13 cellular contexts compared by ENCODE assay signal in the genomic region with DNA sequence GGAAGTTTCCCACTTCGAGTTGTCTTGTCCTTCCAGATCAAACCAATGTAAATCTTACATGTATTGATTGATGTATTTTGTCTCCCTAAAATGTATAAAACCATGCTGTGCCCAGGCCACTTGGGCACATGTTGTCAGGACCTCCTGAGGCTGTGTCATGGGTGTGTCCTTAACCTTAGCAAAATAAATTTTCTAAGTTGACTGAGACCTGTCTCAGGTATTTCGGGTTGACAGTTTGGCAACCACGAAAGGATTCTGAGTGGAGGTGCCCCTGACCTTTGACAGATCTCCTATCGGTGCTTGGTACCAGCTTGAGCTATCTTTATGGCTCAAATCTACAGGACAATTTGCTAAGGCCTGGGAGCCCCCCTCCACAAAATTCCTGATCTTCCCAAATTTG. TPM values are rescaled to one million over a fixed set of nuclear protein-coding genes. Genes with fewer than 3 reads are reported as not detected.
DNase-seq lines count a peak whose midpoint lies in the region; ATAC-seq and TF ChIP-seq lines count a peak whose summit lies in the region.
"Had no signal": no experiment of that assay in that cellular context is flagged by ENCODE, and none has a peak within 500 bp of the region (broad histone marks: within the 10 kb centered on the region; RNA-seq: fewer than 3 reads in every experiment).

No MANE protein-coding gene starts in this region.

- TF ChIP-seq CTCF in DOHH2 (IDR thresholded peaks at IDR 0.05; ENCODE audit: low read depth, low read length, poor library complexity, severe bottlenecking) = no peak

- no peak for ATAC-seq in CD4-positive, CD25-positive, alpha-beta regulatory T cell (ENCODE audit: low read depth in 2 of 2)
- ATAC-seq in activated T-helper 17 cell treated with anti-CD3 and anti-CD28 coated beads, Interleukin-2, amount 50 U/mL, for 72 hours (replicated peaks) = no peak
- no peak for ATAC-seq in naive thymus-derived CD8-positive, alpha-beta T cell
- ATAC-seq in HG03432 (IDR thresholded peaks at IDR 0.05; ENCODE audit: unreplicated experiment) = no peak

- no peaks in the 10 kb centered on the region for H3K9me3 ChIP-seq in CD4-positive, CD25-positive, alpha-beta regulatory T cell (ENCODE audit: control insufficient read depth in 2 of 2, low read length in 2 of 2)
- no peaks in the 10 kb centered on the region for H3K9me3 ChIP-seq in DOHH2 (ENCODE audit: control insufficient read depth, insufficient read depth, low read length)
- H3K9me3 ChIP-seq: tibial artery had no signal

- H3K27ac Mint-ChIP-seq in CD4-positive, CD25-positive, alpha-beta regulatory T cell = peak overlapping the region in 2 of 3 donors; percentile 51 to 56
- H3K27ac Mint-ChIP-seq in activated T-helper 17 cell treated with anti-CD3 and anti-CD28 coated beads, Interleukin-2, amount 50 U/mL, for 72 hours = peak overlapping the region; percentile 95
- H3K27ac Mint-ChIP-seq in naive thymus-derived CD8-positive, alpha-beta T cell = peak overlapping the region in 7 of 10 donors; percentile 60 to 91 (median 65)

- DNase-seq in CD4-positive, CD25-positive, alpha-beta regulatory T cell = no peak
- DNase-seq in naive thymus-derived CD8-positive, alpha-beta T cell = peak in 1 of 10 donors; percentile 52
- DNase-seq in NCI-H2029 (lab: John Stamatoyannopoulos, UW) = no peak
- no peak for DNase-seq in cerebellum (ENCODE audit: low spot score)
- no peak for DNase-seq in COLO829 (ENCODE audit: low spot score)
- DNase-seq: activated naive CD4-positive, alpha-beta T cell treated with Interleukin-2 at 50 U/mL for 16 hours; glutamatergic neuron; NCI-H1930; NCI-H82 had no signal

- peaks cover 26% of the 10 kb centered on the region for H3K79me2 ChIP-seq in DOHH2 (ENCODE audit: control insufficient read depth, low read length)

- no peak overlapping the region for H3K27ac ChIP-seq in CD4-positive, CD25-positive, alpha-beta regulatory T cell (ENCODE audit: insufficient read depth, low read length, poor library complexity, severe bottlenecking)
- no peak overlapping the region for H3K27ac ChIP-seq in DOHH2 (ENCODE audit: low read depth, low read length)

- no peaks in the 10 kb centered on the region for H3K36me3 ChIP-seq in CD4-positive, CD25-positive, alpha-beta regulatory T cell (ENCODE audit: control insufficient read depth, insufficient read depth, low read length)
- peaks cover 3% of the 10 kb centered on the region for H3K36me3 ChIP-seq in DOHH2 (ENCODE audit: control insufficient read depth, low read length)
- H3K36me3 ChIP-seq: tibial artery had no signal

- H3K4me1 ChIP-seq in CD4-positive, CD25-positive, alpha-beta regulatory T cell (ENCODE audit: control insufficient read depth, insufficient read depth, low read length, poor library complexity, severe bottlenecking) = peaks cover 13% of the 10 kb centered on the region
- peaks cover 18% of the 10 kb centered on the region for H3K4me1 ChIP-seq in DOHH2 (ENCODE audit: control insufficient read depth, low read length)

- H3F3A ChIP-seq in DOHH2 (ENCODE audit: control insufficient read depth, insufficient read depth) = no peaks in the 10 kb centered on the region

- POLR2A ChIA-PET in naive thymus-derived CD8-positive, alpha-beta T cell (lab: Charles Lee) = no interaction called here

- peak overlapping the region; percentile 25 for H3K4me2 ChIP-seq in DOHH2 (ENCODE audit: low read length)

- H3K4me1 Mint-ChIP-seq in CD4-positive, CD25-positive, alpha-beta regulatory T cell = peaks cover 0 to 17% (median 7%) of the 10 kb centered on the region in 4 donors
- peaks cover 10% of the 10 kb centered on the region for H3K4me1 Mint-ChIP-seq in activated T-helper 17 cell treated with anti-CD3 and anti-CD28 coated beads, Interleukin-2, amount 50 U/mL, for 72 hours
- H3K4me1 Mint-ChIP-seq in naive thymus-derived CD8-positive, alpha-beta T cell = peaks cover 2 to 13% (median 8%) of the 10 kb centered on the region in 4 donors

- H3K4me3 ChIP-seq in CD4-positive, CD25-positive, alpha-beta regulatory T cell (ENCODE audit: low read depth, low read length) = no peak overlapping the region
- 0 out of 2 replicates have a peak overlapping the region, but pooled peaks have one; percentile 7 for H3K4me3 ChIP-seq in DOHH2 (ENCODE audit: low read length)
- H3K4me3 ChIP-seq: tibial artery had no signal

- peak overlapping the region; percentile 59 to 96 (median 80) for H3K4me3 Mint-ChIP-seq in CD4-positive, CD25-positive, alpha-beta regulatory T cell
- peak overlapping the region; percentile 95 for H3K4me3 Mint-ChIP-seq in activated T-helper 17 cell treated with anti-CD3 and anti-CD28 coated beads, Interleukin-2, amount 50 U/mL, for 72 hours
- H3K4me3 Mint-ChIP-seq in naive thymus-derived CD8-positive, alpha-beta T cell = peak overlapping the region in 9 of 10 donors; percentile 30 to 86 (median 62)

- no peaks in the 10 kb centered on the region for H3K9me3 Mint-ChIP-seq in CD4-positive, CD25-positive, alpha-beta regulatory T cell
- H3K9me3 Mint-ChIP-seq in activated T-helper 17 cell treated with anti-CD3 and anti-CD28 coated beads, Interleukin-2, amount 50 U/mL, for 72 hours = no peaks in the 10 kb centered on the region
- no peaks in the 10 kb centered on the region for H3K9me3 Mint-ChIP-seq in naive thymus-derived CD8-positive, alpha-beta T cell

- H4K20me1 ChIP-seq in DOHH2 (ENCODE audit: control insufficient read depth, insufficient read depth, low read depth, low read length) = no peaks in the 10 kb centered on the region

- H3K9me2 ChIP-seq in DOHH2 (replicated peaks; ENCODE audit: control insufficient read depth, low read length) = no peaks in the 10 kb centered on the region

- H3K27me3 Mint-ChIP-seq in CD4-positive, CD25-positive, alpha-beta regulatory T cell = peaks cover 7% of the 10 kb centered on the region
- no peaks in the 10 kb centered on the region for H3K27me3 Mint-ChIP-seq in activated T-helper 17 cell treated with anti-CD3 and anti-CD28 coated beads, Interleukin-2, amount 50 U/mL, for 72 hours
- H3K27me3 Mint-ChIP-seq in naive thymus-derived CD8-positive, alpha-beta T cell = no peaks in the 10 kb centered on the region

- H3K36me3 Mint-ChIP-seq in CD4-positive, CD25-positive, alpha-beta regulatory T cell = no peaks in the 10 kb centered on the region
- no peaks in the 10 kb centered on the region for H3K36me3 Mint-ChIP-seq in activated T-helper 17 cell treated with anti-CD3 and anti-CD28 coated beads, Interleukin-2, amount 50 U/mL, for 72 hours (ENCODE audit: low read depth)
- H3K36me3 Mint-ChIP-seq in naive thymus-derived CD8-positive, alpha-beta T cell = no peaks in the 10 kb centered on the region

- H3K27me3 ChIP-seq in CD4-positive, CD25-positive, alpha-beta regulatory T cell (ENCODE audit: control insufficient read depth, insufficient read depth, low read length) = no peaks in the 10 kb centered on the region
- no peaks in the 10 kb centered on the region for H3K27me3 ChIP-seq in DOHH2 (ENCODE audit: control insufficient read depth, low read length)
- H3K27me3 ChIP-seq: tibial artery had no signal

RNA-seq across cellular contexts. Expression of gene POC1A, which starts 1.7 kb away (rescaled TPM):
- 1.7 TPM for total RNA-seq in CD4-positive, CD25-positive, alpha-beta regulatory T cell
- polyA plus RNA-seq in CD4-positive, CD25-positive, alpha-beta regulatory T cell = 1 to 10 TPM; 1.3 to 3.2 (median 1.9) TPM
- 10 to 100 TPM; 19.5 to 28.1 TPM for total RNA-seq in activated T-helper 17 cell treated with anti-CD3 and anti-CD28 coated beads, Interleukin-2, amount 50 U/mL, for 72 hours
- 1 to 10 TPM; 1.2 to 1.9 TPM for total RNA-seq in naive thymus-derived CD8-positive, alpha-beta T cell
- 1 to 10 TPM in 1 of 3 donors, under 1 TPM in 2; 0.28 to 1.1 (median 0.66) TPM for polyA plus RNA-seq in naive thymus-derived CD8-positive, alpha-beta T cell
- total RNA-seq in cerebellum = 4.2 TPM

RNA-seq across cellular contexts. Expression of gene ALAS1, which starts 42.0 kb away (rescaled TPM):
- total RNA-seq in CD4-positive, CD25-positive, alpha-beta regulatory T cell = 17.1 TPM
- 10 to 100 TPM; 22.4 to 41.4 (median 34.2) TPM for polyA plus RNA-seq in CD4-positive, CD25-positive, alpha-beta regulatory T cell
- 10 to 100 TPM; 66.1 to 72.7 TPM for total RNA-seq in activated T-helper 17 cell treated with anti-CD3 and anti-CD28 coated beads, Interleukin-2, amount 50 U/mL, for 72 hours
- 10 to 100 TPM; 16.2 to 18.8 TPM for total RNA-seq in naive thymus-derived CD8-positive, alpha-beta T cell
- polyA plus RNA-seq in naive thymus-derived CD8-positive, alpha-beta T cell = 10 to 100 TPM; 14.7 to 28.9 (median 18.5) TPM
- 34.6 TPM for total RNA-seq in cerebellum
